In the genomic region with DNA sequence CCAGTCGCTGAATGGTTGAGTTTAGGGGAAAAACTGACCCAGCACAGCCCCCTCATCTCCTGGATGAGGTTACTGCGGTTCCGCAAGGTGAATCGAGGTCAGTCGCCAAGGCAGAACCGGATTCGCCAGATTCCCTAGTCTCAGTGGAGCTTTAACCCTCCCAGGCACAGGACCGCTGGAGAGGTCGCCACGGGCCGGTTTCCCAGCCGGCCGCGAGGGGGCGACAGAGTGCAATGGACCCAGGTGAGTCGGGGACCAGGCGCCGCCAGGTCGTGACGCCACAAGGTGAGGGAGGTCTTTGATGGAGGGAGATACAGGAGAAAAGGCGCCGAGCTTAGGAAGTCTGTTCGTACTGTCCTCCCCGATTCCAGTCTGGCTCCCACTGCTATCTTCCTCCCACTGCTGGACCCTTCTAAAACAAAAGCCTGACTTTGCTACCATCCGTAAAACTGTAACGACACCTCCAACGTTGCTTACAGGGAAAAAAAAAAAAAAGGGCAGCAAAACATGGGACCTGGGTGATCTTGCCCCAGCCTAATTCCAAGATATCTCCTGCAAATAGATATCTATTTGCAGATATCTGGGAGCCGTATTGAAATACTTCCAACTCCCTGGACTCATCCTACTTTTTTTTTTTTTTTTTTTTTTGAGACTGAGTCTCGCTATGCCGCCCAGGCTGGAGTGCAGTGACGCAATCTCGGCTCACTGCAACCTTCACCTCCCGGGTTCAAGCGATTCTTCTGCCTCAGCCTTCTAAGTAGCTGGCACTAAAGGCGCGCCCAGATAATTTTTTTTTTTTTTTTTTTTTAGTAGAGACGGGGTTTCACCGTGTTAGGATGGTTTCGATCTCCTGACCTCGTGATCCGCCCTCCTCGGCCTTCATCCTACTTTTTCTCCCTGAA, we compare ENCODE assay signal across 1 cellular context.
A peak's percentile ranks its signal among the peaks of the same experiment; 100 is the strongest.
TF ChIP-seq lines count a peak whose summit lies in the region.

No MANE protein-coding gene starts in this region.

TF ChIP-seq in H1, 55 proteins besides CTCF, POLR2A, EP300 and RAD21:
- TF ChIP-seq SP1 (IDR thresholded peaks at IDR 0.05; ENCODE audit: low read depth, low read length) = peak; percentile 87
- TF ChIP-seq CREB1 (IDR thresholded peaks at IDR 0.05) = peak; percentile 87
- peak; percentile 64; the same call in 1 of the 2 replicates for TF ChIP-seq BACH1 (IDR thresholded peaks at IDR 0.05; ENCODE audit: low read length)
- TF ChIP-seq, protein P1, sequence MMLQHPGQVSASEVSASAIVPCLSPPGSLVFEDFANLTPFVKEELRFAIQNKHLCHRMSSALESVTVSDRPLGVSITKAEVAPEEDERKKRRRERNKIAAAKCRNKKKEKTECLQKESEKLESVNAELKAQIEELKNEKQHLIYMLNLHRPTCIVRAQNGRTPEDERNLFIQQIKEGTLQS (IDR thresholded peaks at IDR 0.05; ENCODE audit: insufficient read depth, low read depth, low read length) = no peak
- TF ChIP-seq, protein P2, sequence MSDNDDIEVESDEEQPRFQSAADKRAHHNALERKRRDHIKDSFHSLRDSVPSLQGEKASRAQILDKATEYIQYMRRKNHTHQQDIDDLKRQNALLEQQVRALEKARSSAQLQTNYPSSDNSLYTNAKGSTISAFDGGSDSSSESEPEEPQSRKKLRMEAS (IDR thresholded peaks at IDR 0.05) = peak; percentile 84
- TF ChIP-seq, protein P3, sequence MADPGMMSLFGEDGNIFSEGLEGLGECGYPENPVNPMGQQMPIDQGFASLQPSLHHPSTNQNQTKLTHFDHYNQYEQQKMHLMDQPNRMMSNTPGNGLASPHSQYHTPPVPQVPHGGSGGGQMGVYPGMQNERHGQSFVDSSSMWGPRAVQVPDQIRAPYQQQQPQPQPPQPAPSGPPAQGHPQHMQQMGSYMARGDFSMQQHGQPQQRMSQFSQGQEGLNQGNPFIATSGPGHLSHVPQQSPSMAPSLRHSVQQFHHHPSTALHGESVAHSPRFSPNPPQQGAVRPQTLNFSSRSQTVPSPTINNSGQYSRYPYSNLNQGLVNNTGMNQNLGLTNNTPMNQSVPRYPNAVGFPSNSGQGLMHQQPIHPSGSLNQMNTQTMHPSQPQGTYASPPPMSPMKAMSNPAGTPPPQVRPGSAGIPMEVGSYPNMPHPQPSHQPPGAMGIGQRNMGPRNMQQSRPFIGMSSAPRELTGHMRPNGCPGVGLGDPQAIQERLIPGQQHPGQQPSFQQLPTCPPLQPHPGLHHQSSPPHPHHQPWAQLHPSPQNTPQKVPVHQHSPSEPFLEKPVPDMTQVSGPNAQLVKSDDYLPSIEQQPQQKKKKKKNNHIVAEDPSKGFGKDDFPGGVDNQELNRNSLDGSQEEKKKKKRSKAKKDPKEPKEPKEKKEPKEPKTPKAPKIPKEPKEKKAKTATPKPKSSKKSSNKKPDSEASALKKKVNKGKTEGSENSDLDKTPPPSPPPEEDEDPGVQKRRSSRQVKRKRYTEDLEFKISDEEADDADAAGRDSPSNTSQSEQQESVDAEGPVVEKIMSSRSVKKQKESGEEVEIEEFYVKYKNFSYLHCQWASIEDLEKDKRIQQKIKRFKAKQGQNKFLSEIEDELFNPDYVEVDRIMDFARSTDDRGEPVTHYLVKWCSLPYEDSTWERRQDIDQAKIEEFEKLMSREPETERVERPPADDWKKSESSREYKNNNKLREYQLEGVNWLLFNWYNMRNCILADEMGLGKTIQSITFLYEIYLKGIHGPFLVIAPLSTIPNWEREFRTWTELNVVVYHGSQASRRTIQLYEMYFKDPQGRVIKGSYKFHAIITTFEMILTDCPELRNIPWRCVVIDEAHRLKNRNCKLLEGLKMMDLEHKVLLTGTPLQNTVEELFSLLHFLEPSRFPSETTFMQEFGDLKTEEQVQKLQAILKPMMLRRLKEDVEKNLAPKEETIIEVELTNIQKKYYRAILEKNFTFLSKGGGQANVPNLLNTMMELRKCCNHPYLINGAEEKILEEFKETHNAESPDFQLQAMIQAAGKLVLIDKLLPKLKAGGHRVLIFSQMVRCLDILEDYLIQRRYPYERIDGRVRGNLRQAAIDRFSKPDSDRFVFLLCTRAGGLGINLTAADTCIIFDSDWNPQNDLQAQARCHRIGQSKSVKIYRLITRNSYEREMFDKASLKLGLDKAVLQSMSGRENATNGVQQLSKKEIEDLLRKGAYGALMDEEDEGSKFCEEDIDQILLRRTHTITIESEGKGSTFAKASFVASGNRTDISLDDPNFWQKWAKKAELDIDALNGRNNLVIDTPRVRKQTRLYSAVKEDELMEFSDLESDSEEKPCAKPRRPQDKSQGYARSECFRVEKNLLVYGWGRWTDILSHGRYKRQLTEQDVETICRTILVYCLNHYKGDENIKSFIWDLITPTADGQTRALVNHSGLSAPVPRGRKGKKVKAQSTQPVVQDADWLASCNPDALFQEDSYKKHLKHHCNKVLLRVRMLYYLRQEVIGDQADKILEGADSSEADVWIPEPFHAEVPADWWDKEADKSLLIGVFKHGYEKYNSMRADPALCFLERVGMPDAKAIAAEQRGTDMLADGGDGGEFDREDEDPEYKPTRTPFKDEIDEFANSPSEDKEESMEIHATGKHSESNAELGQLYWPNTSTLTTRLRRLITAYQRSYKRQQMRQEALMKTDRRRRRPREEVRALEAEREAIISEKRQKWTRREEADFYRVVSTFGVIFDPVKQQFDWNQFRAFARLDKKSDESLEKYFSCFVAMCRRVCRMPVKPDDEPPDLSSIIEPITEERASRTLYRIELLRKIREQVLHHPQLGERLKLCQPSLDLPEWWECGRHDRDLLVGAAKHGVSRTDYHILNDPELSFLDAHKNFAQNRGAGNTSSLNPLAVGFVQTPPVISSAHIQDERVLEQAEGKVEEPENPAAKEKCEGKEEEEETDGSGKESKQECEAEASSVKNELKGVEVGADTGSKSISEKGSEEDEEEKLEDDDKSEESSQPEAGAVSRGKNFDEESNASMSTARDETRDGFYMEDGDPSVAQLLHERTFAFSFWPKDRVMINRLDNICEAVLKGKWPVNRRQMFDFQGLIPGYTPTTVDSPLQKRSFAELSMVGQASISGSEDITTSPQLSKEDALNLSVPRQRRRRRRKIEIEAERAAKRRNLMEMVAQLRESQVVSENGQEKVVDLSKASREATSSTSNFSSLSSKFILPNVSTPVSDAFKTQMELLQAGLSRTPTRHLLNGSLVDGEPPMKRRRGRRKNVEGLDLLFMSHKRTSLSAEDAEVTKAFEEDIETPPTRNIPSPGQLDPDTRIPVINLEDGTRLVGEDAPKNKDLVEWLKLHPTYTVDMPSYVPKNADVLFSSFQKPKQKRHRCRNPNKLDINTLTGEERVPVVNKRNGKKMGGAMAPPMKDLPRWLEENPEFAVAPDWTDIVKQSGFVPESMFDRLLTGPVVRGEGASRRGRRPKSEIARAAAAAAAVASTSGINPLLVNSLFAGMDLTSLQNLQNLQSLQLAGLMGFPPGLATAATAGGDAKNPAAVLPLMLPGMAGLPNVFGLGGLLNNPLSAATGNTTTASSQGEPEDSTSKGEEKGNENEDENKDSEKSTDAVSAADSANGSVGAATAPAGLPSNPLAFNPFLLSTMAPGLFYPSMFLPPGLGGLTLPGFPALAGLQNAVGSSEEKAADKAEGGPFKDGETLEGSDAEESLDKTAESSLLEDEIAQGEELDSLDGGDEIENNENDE (IDR thresholded peaks at IDR 0.05; ENCODE audit: insufficient replicate concordance, low read length) = no peak
- peak in 1 of 2 experiments; percentile 66; a peak in 2 of 4 replicates for TF ChIP-seq SIN3A (conservative IDR thresholded peaks at IDR 0.05 in 1 of 2, IDR thresholded peaks at IDR 0.05 in 1 of 2; ENCODE audit: low read depth in 1 of 2, low read length in 2 of 2)
- TF ChIP-seq YY1 (IDR thresholded peaks at IDR 0.05; ENCODE audit: low read depth, low read length) = 0 out of 2 replicates have a peak, but pooled peaks have one; percentile 57
- no peak for TF ChIP-seq BRCA1 (IDR thresholded peaks at IDR 0.05; ENCODE audit: low read depth, low read length)
- TF ChIP-seq TBP (IDR thresholded peaks at IDR 0.05; ENCODE audit: low read depth, low read length) = peak; percentile 69
- TF ChIP-seq RNF2 (IDR thresholded peaks at IDR 0.05; ENCODE audit: borderline replicate concordance, low read depth, low read length, missing control alignments, poor library complexity, severe bottlenecking) = no peak
- peak; percentile 66 for TF ChIP-seq ASH2L (IDR thresholded peaks at IDR 0.05; ENCODE audit: low read length)
- no peak for TF ChIP-seq SUZ12 (IDR thresholded peaks at IDR 0.05; ENCODE audit: low read length)
- TF ChIP-seq CEBPB (IDR thresholded peaks at IDR 0.05; ENCODE audit: low read depth, low read length) = peak; percentile 82
- peak; percentile 94 for TF ChIP-seq RXRA (IDR thresholded peaks at IDR 0.05; ENCODE audit: insufficient read depth, low read depth, low read length)
- TF ChIP-seq PHF8 (conservative IDR thresholded peaks at IDR 0.05; ENCODE audit: low read depth, low read length) = peak; percentile 40
- no peak for TF ChIP-seq GTF2F1 (IDR thresholded peaks at IDR 0.05; ENCODE audit: borderline replicate concordance, low read depth, low read length)
- TF ChIP-seq CBX8 (IDR thresholded peaks at IDR 0.05; ENCODE audit: borderline replicate concordance, low read depth, low read length) = no peak
- no peak for TF ChIP-seq KDM5A (IDR thresholded peaks at IDR 0.05; ENCODE audit: low read length)
- no peak for TF ChIP-seq NANOG (IDR thresholded peaks at IDR 0.05; ENCODE audit: insufficient read depth, low read depth, low read length, poor library complexity, severe bottlenecking)
- TF ChIP-seq NRF1 (IDR thresholded peaks at IDR 0.05; ENCODE audit: low read depth, low read length) = no peak
- TF ChIP-seq MAFK (IDR thresholded peaks at IDR 0.05; ENCODE audit: low read depth, low read length) = no peak
- TF ChIP-seq, protein P4, sequence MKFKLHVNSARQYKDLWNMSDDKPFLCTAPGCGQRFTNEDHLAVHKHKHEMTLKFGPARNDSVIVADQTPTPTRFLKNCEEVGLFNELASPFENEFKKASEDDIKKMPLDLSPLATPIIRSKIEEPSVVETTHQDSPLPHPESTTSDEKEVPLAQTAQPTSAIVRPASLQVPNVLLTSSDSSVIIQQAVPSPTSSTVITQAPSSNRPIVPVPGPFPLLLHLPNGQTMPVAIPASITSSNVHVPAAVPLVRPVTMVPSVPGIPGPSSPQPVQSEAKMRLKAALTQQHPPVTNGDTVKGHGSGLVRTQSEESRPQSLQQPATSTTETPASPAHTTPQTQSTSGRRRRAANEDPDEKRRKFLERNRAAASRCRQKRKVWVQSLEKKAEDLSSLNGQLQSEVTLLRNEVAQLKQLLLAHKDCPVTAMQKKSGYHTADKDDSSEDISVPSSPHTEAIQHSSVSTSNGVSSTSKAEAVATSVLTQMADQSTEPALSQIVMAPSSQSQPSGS (IDR thresholded peaks at IDR 0.05; ENCODE audit: low read length) = no peak
- TF ChIP-seq CTBP2 (IDR thresholded peaks at IDR 0.05; ENCODE audit: borderline replicate concordance, insufficient read depth, insufficient read length, low read length) = no peak
- TF ChIP-seq FOSL1 (IDR thresholded peaks at IDR 0.05; ENCODE audit: insufficient read depth, low read depth, low read length) = no peak
- no peak for TF ChIP-seq SP2 (IDR thresholded peaks at IDR 0.05; ENCODE audit: low read length)
- TF ChIP-seq, protein P5, sequence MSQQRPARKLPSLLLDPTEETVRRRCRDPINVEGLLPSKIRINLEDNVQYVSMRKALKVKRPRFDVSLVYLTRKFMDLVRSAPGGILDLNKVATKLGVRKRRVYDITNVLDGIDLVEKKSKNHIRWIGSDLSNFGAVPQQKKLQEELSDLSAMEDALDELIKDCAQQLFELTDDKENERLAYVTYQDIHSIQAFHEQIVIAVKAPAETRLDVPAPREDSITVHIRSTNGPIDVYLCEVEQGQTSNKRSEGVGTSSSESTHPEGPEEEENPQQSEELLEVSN (IDR thresholded peaks at IDR 0.05) = peak; percentile 66
- TF ChIP-seq RBBP5 (IDR thresholded peaks at IDR 0.05; ENCODE audit: borderline replicate concordance, low read depth, low read length) = 0 out of 2 replicates have a peak, but pooled peaks have one; percentile 56
- peak; percentile 78 for TF ChIP-seq POLR2AphosphoS5 (IDR thresholded peaks at IDR 0.05; ENCODE audit: low read depth, low read length)
- no peak for TF ChIP-seq SRF (IDR thresholded peaks at IDR 0.05; ENCODE audit: low read depth, low read length)
- no peak for TF ChIP-seq SP4 (IDR thresholded peaks at IDR 0.05; ENCODE audit: low read length)
- TF ChIP-seq CHD2 (IDR thresholded peaks at IDR 0.05; ENCODE audit: low read length) = 0 out of 2 replicates have a peak, but pooled peaks have one; percentile 17
- TF ChIP-seq SIRT6 (IDR thresholded peaks at IDR 0.05; ENCODE audit: low read length) = no peak
- TF ChIP-seq TAF7 (optimal IDR thresholded peaks at IDR 0.05; ENCODE audit: borderline replicate concordance, low read depth, low read length) = no peak
- no peak for TF ChIP-seq SAP30 (IDR thresholded peaks at IDR 0.05; ENCODE audit: insufficient read depth, insufficient replicate concordance, low read length)
- TF ChIP-seq CBX5 (IDR thresholded peaks at IDR 0.05; ENCODE audit: low read depth, low read length) = no peak
- TF ChIP-seq TEAD4 (IDR thresholded peaks at IDR 0.05; ENCODE audit: low read depth, low read length) = peak; percentile 48
- no peak for TF ChIP-seq HDAC2 (IDR thresholded peaks at IDR 0.05; ENCODE audit: borderline replicate concordance in 1 of 2, low read depth in 2 of 2, low read length in 2 of 2)
- peak; percentile 68; the same call in 1 of the 2 replicates for TF ChIP-seq JUND (IDR thresholded peaks at IDR 0.05; ENCODE audit: low read length)
- no peak for TF ChIP-seq POU5F1 (IDR thresholded peaks at IDR 0.05; ENCODE audit: low read depth, low read length)
- no peak for TF ChIP-seq JUN (IDR thresholded peaks at IDR 0.05; ENCODE audit: low read depth, low read length)
- TF ChIP-seq EZH2 (IDR thresholded peaks at IDR 0.05; ENCODE audit: low read depth, low read length, severe bottlenecking) = no peak
- TF ChIP-seq TAF1 (IDR thresholded peaks at IDR 0.05; ENCODE audit: low read depth, low read length) = peak; percentile 79
- no peak for TF ChIP-seq ZNF274 (IDR thresholded peaks at IDR 0.05; ENCODE audit: borderline replicate concordance, extremely low read depth, low read length)
- no peak for TF ChIP-seq KDM1A (IDR thresholded peaks at IDR 0.05; ENCODE audit: borderline replicate concordance, low read length)
- TF ChIP-seq RFX5 (IDR thresholded peaks at IDR 0.05; ENCODE audit: borderline replicate concordance, low read depth, low read length) = no peak
- TF ChIP-seq HDAC6 (IDR thresholded peaks at IDR 0.05; ENCODE audit: low read depth, low read length) = no peak
- TF ChIP-seq TCF12 (IDR thresholded peaks at IDR 0.05; ENCODE audit: low read depth, low read length) = 0 out of 2 replicates have a peak, but pooled peaks have one; percentile 36
